In the genomic region with DNA sequence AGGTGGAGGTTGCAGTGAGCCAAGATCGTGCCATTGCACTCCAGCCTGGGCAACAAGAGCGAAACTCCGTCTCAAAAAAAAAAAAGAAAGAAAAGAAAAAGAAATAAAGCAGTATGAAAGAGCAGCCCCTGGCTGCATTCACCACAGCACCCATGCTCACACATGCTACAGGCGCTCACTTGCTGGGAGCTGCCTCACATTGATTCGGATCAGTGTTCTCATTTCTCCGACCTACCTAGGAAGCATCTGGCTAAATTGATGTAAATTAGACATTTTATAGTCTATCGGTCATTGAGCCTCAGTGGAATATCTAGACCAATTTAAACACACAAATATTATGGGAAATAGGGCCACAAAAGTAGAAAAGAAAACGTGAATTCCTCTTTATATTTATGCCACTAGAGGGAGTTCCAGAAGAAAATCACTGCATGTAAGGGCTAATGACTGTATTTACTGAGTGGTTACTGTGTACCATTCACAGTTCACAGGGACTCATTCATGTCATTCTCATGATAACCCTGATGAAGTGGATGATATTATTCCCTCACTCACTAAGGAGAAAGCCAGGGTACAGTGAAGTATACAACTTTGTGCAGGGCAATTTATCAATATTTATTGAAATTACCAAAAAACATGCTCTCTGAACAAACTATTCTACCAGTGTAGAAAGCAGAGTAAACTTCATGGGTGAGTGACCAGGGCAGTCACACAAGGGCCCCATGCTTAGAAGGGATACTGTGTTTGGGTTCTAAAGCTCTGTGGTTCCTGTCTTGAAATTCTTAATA, we compare ENCODE assay signal across 8 cellular contexts. TPM values are rescaled to one million over a fixed set of nuclear protein-coding genes. Genes with fewer than 3 reads are reported as not detected.
A peak's percentile ranks its signal among the peaks of the same experiment; 100 is the strongest.
DNase-seq lines count a peak whose midpoint lies in the region; ATAC-seq and TF ChIP-seq lines count a peak whose summit lies in the region.

No MANE protein-coding gene starts in this region.

- TF ChIP-seq CTCF in cardiac fibroblast (IDR thresholded peaks at IDR 0.05; ENCODE audit: low read depth, low read length) (peak; percentile 53), nephron progenitor cell (IDR thresholded peaks at IDR 0.05) (peak; percentile 64)

- CTCF ChIA-PET in activated naive CD4-positive, alpha-beta T cell treated with anti-CD3 and anti-CD28 coated beads, Interleukin-2, amount 10 ng/mL, durations not matched to agents 7 days and 5 days (lab: Charles Lee): interaction anchor here (1.2 to 4.7 kb wide), 7 partner anchors 13 to 181 kb away, joined by 3 to 63 read pairs (median 9); no protein-coding TSS in a partner anchor

- no peak overlapping the region for H3K4me3 Mint-ChIP-seq in activated naive CD4-positive, alpha-beta T cell treated with anti-CD3 and anti-CD28 coated beads, Interleukin-2, amount 10 ng/mL, durations not matched to agents 7 days and 5 days
- H3K4me3 Mint-ChIP-seq in nephron progenitor cell: no peak overlapping the region

- no peak overlapping the region for H3K4me3 ChIP-seq in cardiac fibroblast (replicated peaks in 1 of 2; ENCODE audit: low read depth in 2 of 2, low read length in 2 of 2)

- no peaks in the 10 kb centered on the region for H3K9me3 Mint-ChIP-seq in activated naive CD4-positive, alpha-beta T cell treated with anti-CD3 and anti-CD28 coated beads, Interleukin-2, amount 10 ng/mL, durations not matched to agents 7 days and 5 days
- H3K9me3 Mint-ChIP-seq in activated naive CD4-positive, alpha-beta T cell treated with anti-CD3 and anti-CD28 coated beads, Interleukin-2, amount 50 U/mL, for 72 hours: no peaks in the 10 kb centered on the region
- H3K9me3 Mint-ChIP-seq in nephron progenitor cell: no peaks in the 10 kb centered on the region

- peaks cover 21% of the 10 kb centered on the region for H3K27me3 Mint-ChIP-seq in activated naive CD4-positive, alpha-beta T cell treated with anti-CD3 and anti-CD28 coated beads, Interleukin-2, amount 10 ng/mL, durations not matched to agents 7 days and 5 days
- H3K27me3 Mint-ChIP-seq in nephron progenitor cell (ENCODE audit: low read depth, poor library complexity): peaks cover 11% of the 10 kb centered on the region

- H3K36me3 Mint-ChIP-seq in activated naive CD4-positive, alpha-beta T cell treated with anti-CD3 and anti-CD28 coated beads, Interleukin-2, amount 10 ng/mL, durations not matched to agents 7 days and 5 days: no peaks in the 10 kb centered on the region
- H3K36me3 Mint-ChIP-seq in activated naive CD4-positive, alpha-beta T cell treated with anti-CD3 and anti-CD28 coated beads, Interleukin-2, amount 50 U/mL, for 72 hours: no peaks in the 10 kb centered on the region
- no peaks in the 10 kb centered on the region for H3K36me3 Mint-ChIP-seq in nephron progenitor cell (ENCODE audit: low read depth)

- ATAC-seq in activated naive CD4-positive, alpha-beta T cell treated with anti-CD3 and anti-CD28 coated beads, Interleukin-2, amount 50 U/mL, for 72 hours: no peak
- no peak for ATAC-seq in HG03565 (IDR thresholded peaks at IDR 0.05; ENCODE audit: unreplicated experiment)
- ATAC-seq in left cardiac atrium: no peak

- H3K27ac Mint-ChIP-seq in activated naive CD4-positive, alpha-beta T cell treated with anti-CD3 and anti-CD28 coated beads, Interleukin-2, amount 10 ng/mL, durations not matched to agents 7 days and 5 days: peak overlapping the region; percentile 25
- no peak overlapping the region for H3K27ac Mint-ChIP-seq in activated naive CD4-positive, alpha-beta T cell treated with anti-CD3 and anti-CD28 coated beads, Interleukin-2, amount 50 U/mL, for 72 hours
- no peak overlapping the region for H3K27ac Mint-ChIP-seq in nephron progenitor cell

- DNase-seq in activated naive CD4-positive, alpha-beta T cell treated with anti-CD3 and anti-CD28 coated beads, Interleukin-2, amount 10 ng/mL, durations not matched to agents 7 days and 5 days: no peak
- no peak for DNase-seq in activated naive CD4-positive, alpha-beta T cell treated with anti-CD3 and anti-CD28 coated beads, Interleukin-2, amount 50 U/mL, for 72 hours (ENCODE audit: low spot score in 2 of 2)
- DNase-seq in NCI-H345 treated with DMSO at 0.1 percent for 48 hours (lab: John Stamatoyannopoulos, UW; ENCODE audit: unreplicated experiment) (peak; percentile 51), cardiac fibroblast (ENCODE audit: low read depth in 2 of 2) (peak; percentile 52 to 58), nephron progenitor cell (no peak), activated gamma-delta T cell (lab: John Stamatoyannopoulos, UW) (no peak), left cardiac atrium (no peak)

- intact Hi-C loops in left cardiac atrium (cut with DNase I): loop anchor here in 1 of 2 donors (2.0 kb wide), 1 partner anchor 33 kb away; no protein-coding TSS in a partner anchor

- H3K4me1 Mint-ChIP-seq in activated naive CD4-positive, alpha-beta T cell treated with anti-CD3 and anti-CD28 coated beads, Interleukin-2, amount 10 ng/mL, durations not matched to agents 7 days and 5 days: peaks cover 18% of the 10 kb centered on the region
- peaks cover 26% of the 10 kb centered on the region for H3K4me1 Mint-ChIP-seq in nephron progenitor cell

RNA-seq across cellular contexts. Expression of gene MOG, which starts 5.3 kb away (rescaled TPM):
- not detected for total RNA-seq in activated naive CD4-positive, alpha-beta T cell treated with anti-CD3 and anti-CD28 coated beads, Interleukin-2, amount 50 U/mL, for 72 hours
- 1 to 10 TPM; 1.7 to 3.5 TPM for total RNA-seq in left cardiac atrium

RNA-seq across cellular contexts. Expression of gene GABBR1, which starts 18.6 kb away (rescaled TPM):
- total RNA-seq in activated naive CD4-positive, alpha-beta T cell treated with anti-CD3 and anti-CD28 coated beads, Interleukin-2, amount 50 U/mL, for 72 hours: 10 to 100 TPM; 21.7 to 25.3 TPM
- total RNA-seq in left cardiac atrium: 10 to 100 TPM; 22.4 to 32.7 TPM

RNA-seq across cellular contexts. Expression of gene ZFP57, which starts 29.3 kb away (rescaled TPM):
- total RNA-seq in activated naive CD4-positive, alpha-beta T cell treated with anti-CD3 and anti-CD28 coated beads, Interleukin-2, amount 50 U/mL, for 72 hours: 1 to 10 TPM in 1 of 2 donors, not detected in 1; 5.9 TPM
- total RNA-seq in left cardiac atrium: under 1 TPM; 0.24 to 0.50 TPM

Comparison
In these comparisons a context has a peak if more than half of its experiments do, and no peak if none do; other contexts are left out.
1. DNase-seq: peak in NCI-H345 treated with DMSO at 0.1 percent for 48 hours (single experiment) and cardiac fibroblast (2 of 2); none in activated naive CD4-positive, alpha-beta T cell treated with anti-CD3 and anti-CD28 coated beads, Interleukin-2, amount 10 ng/mL, durations not matched to agents 7 days and 5 days (single experiment), activated naive CD4-positive, alpha-beta T cell treated with anti-CD3 and anti-CD28 coated beads, Interleukin-2, amount 50 U/mL, for 72 hours (0 of 2), nephron progenitor cell (single experiment), activated gamma-delta T cell (single experiment) and left cardiac atrium (single experiment).